ENCODE assay signal across 1 cellular context in genomic region chr13:63497601-63498000, GRCh38.
TF ChIP-seq lines count a peak whose summit lies in the region.

No MANE protein-coding gene starts in this region.

TF ChIP-seq in WTC11, 78 proteins besides CTCF, POLR2A, EP300 and RAD21 (continued from another document):
- TF ChIP-seq ATF2 (CRISPR knock-in tag; IDR thresholded peaks at IDR 0.05; ENCODE audit: borderline replicate concordance, low read depth) = no peak
